ENCODE assay signal across 30 cellular contexts in the genomic region with DNA sequence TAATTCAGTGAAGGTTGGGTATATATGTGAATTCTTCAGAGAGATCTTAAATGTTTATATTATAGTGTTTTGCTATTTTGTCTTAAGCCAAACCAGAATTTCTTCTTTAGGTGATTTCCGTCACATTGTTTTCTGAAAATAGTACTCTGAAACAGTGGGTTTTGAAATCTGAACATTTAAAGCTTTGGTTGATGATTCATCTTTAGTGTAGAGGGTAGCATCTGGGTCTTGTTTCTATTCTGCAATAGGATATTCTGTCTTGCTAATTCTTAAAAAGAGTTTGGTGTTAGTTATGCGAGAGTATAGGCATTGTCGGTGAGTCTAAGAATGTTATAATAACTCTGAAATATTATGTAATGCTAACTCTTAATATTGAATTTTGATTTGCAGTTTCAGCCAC.
"Had no signal": no experiment of that assay in that cellular context is flagged by ENCODE, and none has a peak within 500 bp of the region (broad histone marks: within the 10 kb centered on the region; RNA-seq: fewer than 3 reads in every experiment).

No MANE protein-coding gene starts in this region.

- ATAC-seq: activated CD8-positive, alpha-beta T cell treated with anti-CD3 and anti-CD28 coated beads for 36 hours; effector memory CD8-positive, alpha-beta T cell; foreskin keratinocyte; heart left ventricle; lower lobe of right lung; natural killer cell; psoas muscle; stimulated activated memory B cell treated with anti-CD40 and anti-IgM and Interleukin-4, amounts not matched to agents 10 μg/mL and 1 μg/mL and 100 μg/mL, for 72 hours; upper lobe of right lung had no signal

- H3K4me1 ChIP-seq: ascending aorta, foreskin keratinocyte, heart left ventricle, lower lobe of right lung, neural progenitor cell, parathyroid adenoma, psoas muscle, sigmoid colon, tibial artery, upper lobe of right lung had no signal

- H3K36me3 ChIP-seq: ascending aorta, brain microvascular endothelial cell, lower lobe of right lung, neural progenitor cell, sigmoid colon, suprapubic skin, tibial artery, upper lobe of right lung had no signal

- H3K9me3 ChIP-seq: ascending aorta, heart left ventricle, lower lobe of right lung, psoas muscle, sigmoid colon, suprapubic skin, tibial artery, upper lobe of right lung had no signal

- DNase-seq: activated B cell treated with CpG ODN at 0.5 μM for 24 hours; activated CD4-positive, alpha-beta T cell treated with anti-CD3 and anti-CD28 coated beads, Interleukin-2, amount 50 U/mL, for 1 hour; activated CD8-positive, alpha-beta T cell treated with anti-CD3 and anti-CD28 coated beads for 36 hours; activated naive CD4-positive, alpha-beta T cell; activated T-cell treated with anti-CD3 and anti-CD28 coated beads, Interleukin-2, amount 50 U/mL, for 48 hours; brain microvascular endothelial cell; cortex of kidney; effector memory CD8-positive, alpha-beta T cell; foreskin keratinocyte; heart left ventricle; hypothalamus; immature natural killer cell; lower lobe of right lung; mesenchymal stem cell; natural killer cell; occipital lobe; psoas muscle; sigmoid colon; stimulated activated CD4-positive, alpha-beta T cell treated with anti-CD3 and anti-CD28 coated beads, Interleukin-1b, Interleukin-23, amount 100 ng/mL, for 48 hours; stimulated activated CD4-positive, alpha-beta T cell treated with anti-CD3 and anti-CD28 coated beads, Interleukin-4, amount 100 ng/mL, for 4 hours; stimulated activated CD8-positive, alpha-beta memory T cell treated with anti-CD3 and anti-CD28 coated beads, Interleukin-4, amount 100 ng/mL, for 48 hours; T-helper 2 cell; tibial artery; upper lobe of right lung had no signal

- H3K4me3 ChIP-seq: ascending aorta, heart left ventricle, lower lobe of right lung, neural progenitor cell, psoas muscle, sigmoid colon, smooth muscle cell, suprapubic skin, tibial artery, upper lobe of right lung had no signal

- H2AFZ ChIP-seq: neural progenitor cell, parathyroid adenoma had no signal

- H3K79me2 ChIP-seq: parathyroid adenoma had no signal

- H3K27ac ChIP-seq: ascending aorta, brain microvascular endothelial cell, foreskin keratinocyte, heart left ventricle, lower lobe of right lung, neural progenitor cell, parathyroid adenoma, psoas muscle, sigmoid colon, suprapubic skin, tibial artery, upper lobe of right lung had no signal

- H3K27me3 ChIP-seq: ascending aorta, brain microvascular endothelial cell, foreskin keratinocyte, heart left ventricle, neural progenitor cell, sigmoid colon, suprapubic skin, tibial artery, upper lobe of right lung had no signal

- H3K4me2 ChIP-seq: neural progenitor cell, smooth muscle cell had no signal
